24 cellular contexts compared by ENCODE assay signal in genomic region chr10:44619521-44619920, GRCh38.
"Had no signal": no experiment of that assay in that cellular context is flagged by ENCODE, and none has a peak within 500 bp of the region (broad histone marks: within the 10 kb centered on the region; RNA-seq: fewer than 3 reads in every experiment).

No MANE protein-coding gene starts in this region.

- H3K27ac Mint-ChIP-seq: IgD-negative memory B cell had no signal

- H3K4me2 ChIP-seq: KMS-11 had no signal

- H3K27ac ChIP-seq: HL-60, KMS-11, RWPE1 had no signal

- H3K4me1 Mint-ChIP-seq: IgD-negative memory B cell had no signal

- H3K4me3 ChIP-seq: K562 had no signal

- FAIRE-seq: HTR-8/SVneo, K562 had no signal

- H3K36me3 Mint-ChIP-seq: IgD-negative memory B cell had no signal

- H3K9ac ChIP-seq: KMS-11 had no signal

- H3K27me3 Mint-ChIP-seq: IgD-negative memory B cell had no signal

- ATAC-seq: K562, Panc1, PC-3, SK-N-SH treated with all-trans-retinoic acid at 6 μM for 48 hours had no signal

- DNase-seq: Kasumi-1, MM.1S, NCI-H1092 treated with DMSO at 0.1 percent for 48 hours, NCI-H1436, NCI-H187, NCI-H2029, NCI-H2081 treated with DMSO at 0.1 percent for 48 hours, NCI-H2171, NCI-H226, NCI-H446, NCI-H510A, NCI-H524 treated with DMSO at 0.1 percent for 48 hours, NCI-H69, NCI-H774, SHP77 had no signal

- H3K4me3 Mint-ChIP-seq: IgD-negative memory B cell had no signal
